ENCODE assay signal across 15 cellular contexts in the genomic region with DNA sequence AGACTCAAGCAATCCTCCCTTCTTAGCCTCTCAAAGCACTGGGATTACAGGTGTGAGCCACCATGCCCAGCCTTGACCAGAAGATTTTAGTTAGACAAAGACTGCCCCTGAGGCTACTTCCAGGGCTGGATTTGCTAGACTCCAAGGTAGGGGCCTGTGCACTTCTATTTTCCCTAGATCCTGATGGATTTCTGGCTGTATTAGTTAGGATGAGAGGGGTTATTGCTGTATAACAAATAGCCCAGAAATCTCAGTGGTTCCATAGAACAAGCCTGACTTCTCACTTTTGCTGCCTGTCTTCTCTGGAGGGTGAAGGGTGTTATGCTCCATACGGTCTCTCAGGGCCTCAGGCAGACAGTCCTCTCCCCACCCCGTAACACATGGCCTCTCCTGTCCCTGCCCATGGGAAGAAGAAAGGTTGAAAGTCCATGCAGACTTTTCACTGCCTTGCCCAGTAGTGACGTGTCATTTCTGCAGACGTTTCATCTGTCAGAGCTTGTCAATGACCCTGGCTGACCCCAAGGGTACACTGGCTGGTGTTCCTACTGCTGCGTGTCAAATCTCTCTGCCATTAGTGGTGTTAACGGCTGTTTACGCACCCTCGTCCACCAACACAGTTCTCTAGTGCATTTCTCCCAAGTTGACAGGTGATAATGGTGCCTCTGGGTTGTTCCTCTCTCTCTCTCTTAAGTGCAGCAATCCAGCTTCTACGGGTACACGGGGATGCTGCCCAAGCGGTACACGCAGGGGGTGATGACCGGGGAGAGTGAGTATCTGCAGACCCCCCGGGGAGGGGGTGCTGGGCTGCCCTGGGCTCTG.
"Had no signal": no experiment of that assay in that cellular context is flagged by ENCODE, and none has a peak within 500 bp of the region (broad histone marks: within the 10 kb centered on the region; RNA-seq: fewer than 3 reads in every experiment).

No MANE protein-coding gene starts in this region.

- H3K27me3 ChIP-seq: colonic mucosa, hepatocyte, right atrium auricular region had no signal

- H2AFZ ChIP-seq: hepatocyte had no signal

- H3K4me3 ChIP-seq: colonic mucosa, hepatocyte, right atrium auricular region, smooth muscle cell, upper lobe of left lung had no signal

- H3K4me1 ChIP-seq: colonic mucosa, right atrium auricular region had no signal

- DNase-seq: colonic mucosa; dermis blood vessel endothelial cell; foreskin melanocyte; head of caudate nucleus; mesendoderm; naive thymus-derived CD4-positive, alpha-beta T cell; nephron progenitor cell; posterior cingulate gyrus; stimulated activated CD4-positive, alpha-beta T cell treated with anti-CD3 and anti-CD28 coated beads, Interleukin-2, amount 100 ng/mL, for 48 hours; stimulated activated naive CD4-positive, alpha-beta T cell treated with Interleukin-2 at 50 U/mL for 16 hours; upper lobe of left lung had no signal

- H3K36me3 ChIP-seq: colonic mucosa, neutrophil, right atrium auricular region, upper lobe of left lung had no signal

- H3K79me2 ChIP-seq: hepatocyte had no signal

- H3K9me3 ChIP-seq: colonic mucosa, neutrophil, right atrium auricular region, upper lobe of left lung had no signal

- H3K27ac ChIP-seq: colonic mucosa, hepatocyte, neutrophil, right atrium auricular region, upper lobe of left lung had no signal

- ATAC-seq: naive thymus-derived CD4-positive, alpha-beta T cell had no signal

- H3K4me2 ChIP-seq: hepatocyte, smooth muscle cell had no signal
